ENCODE assay signal across 10 cellular contexts in the genomic region with DNA sequence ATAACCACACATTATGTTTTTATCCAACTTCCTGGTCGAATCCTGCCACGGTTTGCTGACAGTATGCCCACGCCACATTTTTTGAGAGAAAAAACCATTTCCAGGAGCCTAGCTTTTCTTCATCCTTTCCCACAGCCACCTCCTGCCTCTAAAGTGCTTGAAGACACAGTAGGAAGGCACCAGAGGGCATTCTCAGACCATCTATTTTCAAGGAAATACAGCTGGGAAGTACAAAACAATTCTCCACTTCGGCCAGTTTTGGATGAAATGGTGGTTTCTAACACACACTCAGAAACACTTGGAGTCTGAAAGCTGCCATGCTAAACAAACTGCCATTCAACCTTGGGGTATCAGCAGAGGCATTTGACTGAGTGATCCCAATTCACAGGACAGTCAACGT.
DNase-seq lines count a peak whose midpoint lies in the region; ATAC-seq and TF ChIP-seq lines count a peak whose summit lies in the region.
"Had no signal": no experiment of that assay in that cellular context is flagged by ENCODE, and none has a peak within 500 bp of the region (broad histone marks: within the 10 kb centered on the region; RNA-seq: fewer than 3 reads in every experiment).

No MANE protein-coding gene starts in this region.

- no peaks in the 10 kb centered on the region for H3K27me3 ChIP-seq in fibroblast of lung (ENCODE audit: control insufficient read depth, insufficient read depth, low read length)
- no peaks in the 10 kb centered on the region for H3K27me3 ChIP-seq in psoas muscle (ENCODE audit: insufficient read depth in 3 of 3, low read length in 2 of 3)
- H3K27me3 ChIP-seq in gastrocnemius medialis, result no peaks in the 10 kb centered on the region

- no peaks in the 10 kb centered on the region for H3K4me1 ChIP-seq in fibroblast of lung (ENCODE audit: control insufficient read depth, extremely low read depth, insufficient read depth, low read length)
- H3K4me1 ChIP-seq in psoas muscle, result no peaks in the 10 kb centered on the region
- H3K4me1 ChIP-seq in gastrocnemius medialis, result no peaks in the 10 kb centered on the region

- TF ChIP-seq CTCF in fibroblast of lung (conservative IDR thresholded peaks at IDR 0.05 in 1 of 2, IDR thresholded peaks at IDR 0.05 in 1 of 2; ENCODE audit: low read depth in 1 of 2, low read length in 2 of 2), result peak; percentile 55 to 61
- TF ChIP-seq CTCF in psoas muscle (IDR thresholded peaks at IDR 0.05), result peak; percentile 21
- peak in 2 of 5 experiments; percentile 9 to 17 for TF ChIP-seq CTCF in gastrocnemius medialis (IDR thresholded peaks at IDR 0.05 in 4 of 5, conservative IDR thresholded peaks at IDR 0.05 in 1 of 5)
- TF ChIP-seq CTCF in GM13976 (IDR thresholded peaks at IDR 0.05; ENCODE audit: borderline replicate concordance, control extremely low read depth, extremely low read depth, insufficient read depth, missing control alignments), result no peak

- DNase-seq in GM04504 (ENCODE audit: low read depth), result peak; percentile 47
- DNase-seq in OCI-M1 (lab: John Stamatoyannopoulos, UW), result peak; percentile 77
- DNase-seq in fibroblast of lung (ENCODE audit: low read depth in 2 of 2), result peak; percentile 62 to 89
- DNase-seq in psoas muscle, result no peak
- DNase-seq in gastrocnemius medialis, result no peak
- DNase-seq in GM13976 (ENCODE audit: low spot score), result no peak
- DNase-seq in HUDEP-2 (lab: John Stamatoyannopoulos, UW; ENCODE audit: unreplicated experiment in 76 of 76), result no peak
- DNase-seq: activated CD8-positive, alpha-beta memory T cell treated with anti-CD3 and anti-CD28 coated beads for 24 hours; midbrain had no signal

- no peaks in the 10 kb centered on the region for H4K20me1 ChIP-seq in fibroblast of lung (ENCODE audit: control insufficient read depth, extremely low read depth, insufficient read depth, low read length)

- H3K9me3 ChIP-seq in fibroblast of lung (ENCODE audit: control insufficient read depth, insufficient read depth, low read depth, low read length) (no peaks in the 10 kb centered on the region), psoas muscle (no peaks in the 10 kb centered on the region), gastrocnemius medialis (no peaks in the 10 kb centered on the region)

- no peak overlapping the region for H3K27ac ChIP-seq in fibroblast of lung (ENCODE audit: insufficient read depth, low read length)
- H3K27ac ChIP-seq in psoas muscle, result no peak overlapping the region
- H3K27ac ChIP-seq in gastrocnemius medialis, result no peak overlapping the region

- no peak overlapping the region for H3K9ac ChIP-seq in fibroblast of lung (ENCODE audit: insufficient read depth, low read length)

- ATAC-seq in psoas muscle, result no peak
- ATAC-seq in gastrocnemius medialis, result no peak
- ATAC-seq in HG03520 (IDR thresholded peaks at IDR 0.05; ENCODE audit: unreplicated experiment), result no peak

- H3K79me2 ChIP-seq in fibroblast of lung (ENCODE audit: control insufficient read depth, insufficient read depth, low read length), result no peaks in the 10 kb centered on the region

- intact Hi-C loops in psoas muscle (cut with DNase I), result no loop called here
- intact Hi-C loops in gastrocnemius medialis (cut with DNase I; ENCODE audit: low total_unique reads), result no loop called here

- no peak for TF ChIP-seq POLR2A in gastrocnemius medialis (IDR thresholded peaks at IDR 0.05)

- peak overlapping the region; percentile 55 for H2AFZ ChIP-seq in fibroblast of lung (ENCODE audit: low read length)

- 49 to 53% (median 51%) methylated on average over 5 of the region's 5 CpGs for WGBS in psoas muscle, 3 donors

- in situ Hi-C loops in gastrocnemius medialis (cut with MboI; ENCODE audit: low sequenced_read_pairs in 4 of 4) (loop anchor here in 2 of 4 donors (25.0 kb wide), 2 partner anchors 423 to 1098 kb away; partner anchors contain the start of gene VCAN (in 1 of the 2)), GM13976 (cut with MboI; ENCODE audit: low sequenced_read_pairs, unreplicated experiment) (no loop called here)

- H3K4me3 ChIP-seq in fibroblast of lung (replicated peaks in 1 of 4; ENCODE audit: control extremely low read depth in 1 of 4, insufficient read depth in 1 of 4, low read depth in 3 of 4, low read length in 4 of 4) (no peak overlapping the region), psoas muscle (no peak overlapping the region), gastrocnemius medialis (no peak overlapping the region)

- H3K36me3 ChIP-seq in fibroblast of lung (ENCODE audit: control insufficient read depth, insufficient read depth, low read length) (no peaks in the 10 kb centered on the region), psoas muscle (ENCODE audit: insufficient read depth in 1 of 2, low read depth in 1 of 2) (no peaks in the 10 kb centered on the region), gastrocnemius medialis (no peaks in the 10 kb centered on the region)

- H3K4me2 ChIP-seq in fibroblast of lung (ENCODE audit: extremely low read depth, insufficient read depth, low read length), result no peak overlapping the region

Comparison
In these comparisons a context has a peak if more than half of its experiments do, and no peak if none do; other contexts are left out.
1. DNase-seq: peak in GM04504 (single experiment), OCI-M1 (single experiment) and fibroblast of lung (2 of 2); none in psoas muscle (0 of 2), gastrocnemius medialis (0 of 2), GM13976 (single experiment) and HUDEP-2 (0 of 76).